In genomic region chr12:124381454-124382207, GRCh38 we compare ENCODE assay signal across 1 cellular context.
TF ChIP-seq lines count a peak whose summit lies in the region.

No MANE protein-coding gene starts in this region.

TF ChIP-seq in H1, 55 proteins besides CTCF, POLR2A, EP300 and RAD21:
- TF ChIP-seq CHD7 (IDR thresholded peaks at IDR 0.05; ENCODE audit: insufficient replicate concordance, low read length), result no peak
- no peak for TF ChIP-seq KDM5A (IDR thresholded peaks at IDR 0.05; ENCODE audit: low read length)
- TF ChIP-seq JUN (IDR thresholded peaks at IDR 0.05; ENCODE audit: low read depth, low read length), result no peak
